In genomic region chr10:100481462-100482081, GRCh38 we compare ENCODE assay signal across 1 cellular context.
TF ChIP-seq lines count a peak whose summit lies in the region.

No MANE protein-coding gene starts in this region.

TF ChIP-seq in HepG2, 621 proteins besides CTCF, POLR2A, EP300 and RAD21 (continues in another document):
- TF ChIP-seq PREB (CRISPR knock-in tag; IDR thresholded peaks at IDR 0.05) (no peak), KDM5B (CRISPR knock-in tag; IDR thresholded peaks at IDR 0.05; ENCODE audit: borderline replicate concordance) (no peak), CCAR2 (optimal IDR thresholded peaks at IDR 0.05; ENCODE audit: low read depth, low read length) (no peak), SRSF1 (optimal IDR thresholded peaks at IDR 0.05; ENCODE audit: low read depth, low read length) (peak; percentile 51), ZBTB7B (CRISPR knock-in tag; IDR thresholded peaks at IDR 0.05) (no peak), RFXANK (CRISPR knock-in tag; IDR thresholded peaks at IDR 0.05) (peak; percentile 100), ZNF441 (CRISPR knock-in tag; IDR thresholded peaks at IDR 0.05; ENCODE audit: borderline replicate concordance) (no peak), GABPA (IDR thresholded peaks at IDR 0.05; ENCODE audit: low read depth, low read length) (no peak), GABPA (CRISPR knock-in tag; IDR thresholded peaks at IDR 0.05; ENCODE audit: low read depth) (no peak), JARID2 (CRISPR knock-in tag; IDR thresholded peaks at IDR 0.05; ENCODE audit: insufficient replicate concordance) (no peak), ZNF563 (CRISPR knock-in tag; IDR thresholded peaks at IDR 0.05) (peak; percentile 2; the same call in 1 of the 2 replicates), TSC22D2 (CRISPR knock-in tag; IDR thresholded peaks at IDR 0.05; ENCODE audit: borderline replicate concordance) (no peak), ZFP90 (CRISPR knock-in tag; IDR thresholded peaks at IDR 0.05; ENCODE audit: borderline replicate concordance) (no peak), CSRNP2 (CRISPR knock-in tag; conservative IDR thresholded peaks at IDR 0.05; ENCODE audit: low read depth) (no peak), ZNF737 (CRISPR knock-in tag; IDR thresholded peaks at IDR 0.05; ENCODE audit: borderline replicate concordance) (no peak), PAWR (CRISPR knock-in tag; IDR thresholded peaks at IDR 0.05; ENCODE audit: borderline replicate concordance) (no peak), ZNF34 (CRISPR knock-in tag; IDR thresholded peaks at IDR 0.05; ENCODE audit: borderline replicate concordance) (no peak), HNRNPK (IDR thresholded peaks at IDR 0.05; ENCODE audit: low read depth, low read length, poor library complexity, severe bottlenecking) (no peak), POLR2G (IDR thresholded peaks at IDR 0.05; ENCODE audit: low read depth, low read length) (no peak), ZNF883 (CRISPR knock-in tag; IDR thresholded peaks at IDR 0.05; ENCODE audit: not compliant biosample characterization) (no peak), NR2F6 (IDR thresholded peaks at IDR 0.05) (no peak), NR2F6 (CRISPR knock-in tag; IDR thresholded peaks at IDR 0.05) (no peak), HDAC1 (CRISPR knock-in tag; IDR thresholded peaks at IDR 0.05) (no peak), KAT8 (CRISPR knock-in tag; IDR thresholded peaks at IDR 0.05) (no peak), ZNF768 (CRISPR knock-in tag; IDR thresholded peaks at IDR 0.05) (no peak), MTA1 (CRISPR knock-in tag; IDR thresholded peaks at IDR 0.05; ENCODE audit: borderline replicate concordance) (no peak), ZNF761 (CRISPR knock-in tag; conservative IDR thresholded peaks at IDR 0.05) (no peak), PBX3 (CRISPR knock-in tag; IDR thresholded peaks at IDR 0.05; ENCODE audit: borderline replicate concordance) (no peak), PBX2 (CRISPR knock-in tag; IDR thresholded peaks at IDR 0.05) (no peak), ZNF749 (CRISPR knock-in tag; IDR thresholded peaks at IDR 0.05; ENCODE audit: borderline replicate concordance) (no peak), HNF1B (CRISPR knock-in tag; IDR thresholded peaks at IDR 0.05) (0 out of 2 replicates have a peak, but pooled peaks have one; percentile 47), MYC (CRISPR knock-in tag; IDR thresholded peaks at IDR 0.05; ENCODE audit: borderline replicate concordance) (no peak), FOXC1 (CRISPR knock-in tag; IDR thresholded peaks at IDR 0.05; ENCODE audit: borderline replicate concordance) (0 out of 2 replicates have a peak, but pooled peaks have one; percentile 48), ZNF703 (CRISPR knock-in tag; IDR thresholded peaks at IDR 0.05; ENCODE audit: borderline replicate concordance) (no peak), FOXM1 (CRISPR knock-in tag; IDR thresholded peaks at IDR 0.05) (no peak), ZNF782 (CRISPR knock-in tag; IDR thresholded peaks at IDR 0.05; ENCODE audit: borderline replicate concordance) (no peak), ZNF75D (CRISPR knock-in tag; IDR thresholded peaks at IDR 0.05; ENCODE audit: borderline replicate concordance) (no peak), LRRFIP1 (CRISPR knock-in tag; conservative IDR thresholded peaks at IDR 0.05) (no peak), ZBTB37 (CRISPR knock-in tag; IDR thresholded peaks at IDR 0.05) (no peak), ZSCAN21 (CRISPR knock-in tag; IDR thresholded peaks at IDR 0.05; ENCODE audit: borderline replicate concordance) (no peak), ISX (CRISPR knock-in tag; conservative IDR thresholded peaks at IDR 0.05) (no peak), CENPT (CRISPR knock-in tag; IDR thresholded peaks at IDR 0.05; ENCODE audit: low read depth) (no peak), ZNF510 (CRISPR knock-in tag; IDR thresholded peaks at IDR 0.05; ENCODE audit: low read depth) (no peak), ATRX (CRISPR knock-in tag; IDR thresholded peaks at IDR 0.05; ENCODE audit: borderline replicate concordance) (no peak), ZNF503 (CRISPR knock-in tag; IDR thresholded peaks at IDR 0.05) (no peak), ZNF547 (CRISPR knock-in tag; IDR thresholded peaks at IDR 0.05) (no peak), ZNF264 (CRISPR knock-in tag; IDR thresholded peaks at IDR 0.05) (no peak), PRDM15 (CRISPR knock-in tag; IDR thresholded peaks at IDR 0.05) (no peak), IKZF5 (CRISPR knock-in tag; IDR thresholded peaks at IDR 0.05) (no peak), REL (CRISPR knock-in tag; conservative IDR thresholded peaks at IDR 0.05) (0 out of 2 replicates have a peak, but pooled peaks have one; percentile 5), ZNF253 (CRISPR knock-in tag; IDR thresholded peaks at IDR 0.05; ENCODE audit: borderline replicate concordance) (no peak), ATF7-NPFF (CRISPR knock-in tag; IDR thresholded peaks at IDR 0.05; ENCODE audit: low read depth) (no peak), MIER2 (CRISPR knock-in tag; IDR thresholded peaks at IDR 0.05) (no peak)
